ENCODE assay signal across 20 cellular contexts in genomic region chr10:3704565-3705360, GRCh38.
DNase-seq lines count a peak whose midpoint lies in the region; ATAC-seq, FAIRE-seq and TF ChIP-seq lines count a peak whose summit lies in the region.
"Had no signal": no experiment of that assay in that cellular context is flagged by ENCODE, and none has a peak within 500 bp of the region (broad histone marks: within the 10 kb centered on the region; RNA-seq: fewer than 3 reads in every experiment).

No MANE protein-coding gene starts in this region.

- H4K91ac ChIP-seq in H9 (ENCODE audit: insufficient read length, low read depth, low read length) = no peak overlapping the region

- no peaks in the 10 kb centered on the region for H3K23me2 ChIP-seq in H9 (ENCODE audit: insufficient read length, low read depth, low read length, poor library complexity, severe bottlenecking)

- H4K8ac ChIP-seq in H9 (replicated peaks; ENCODE audit: insufficient read length, low read depth, low read length) = no peak overlapping the region

- H4K20me1 ChIP-seq in H9 (ENCODE audit: control insufficient read depth, insufficient read depth, insufficient read length) = no peaks in the 10 kb centered on the region

- ATAC-seq in left ventricle myocardium superior (peak; percentile 80), upper lobe of left lung (ENCODE audit: low FRiP score in 2 of 2) (no peak)
- ATAC-seq: GM12878 had no signal

- no peak for TF ChIP-seq POLR2A in upper lobe of left lung (IDR thresholded peaks at IDR 0.05)

- H4K5ac ChIP-seq in H9 (ENCODE audit: insufficient read length, low read depth, low read length) = no peak overlapping the region

- H3K4me3 Mint-ChIP-seq in H9 = no peak overlapping the region
- H3K4me3 Mint-ChIP-seq: CD8-positive, alpha-beta memory T cell; HFFc6 had no signal

- no peak overlapping the region for H2AFZ ChIP-seq in H9 (ENCODE audit: low read length)

- peaks cover 13 to 16% of the 10 kb centered on the region in 2 experiments for H3K4me1 Mint-ChIP-seq in H9
- H3K4me1 Mint-ChIP-seq: CD8-positive, alpha-beta memory T cell had no signal

- H3K9me3 ChIP-seq in H9 (ENCODE audit: control insufficient read depth, low read depth, low read length) (no peaks in the 10 kb centered on the region), upper lobe of left lung (no peaks in the 10 kb centered on the region)
- H3K9me3 ChIP-seq: BE2C, Peyer's patch had no signal

- peak overlapping the region in 1 of 3 experiments; percentile 7; a peak in 1 of 7 replicates for H3K27ac Mint-ChIP-seq in H9
- H3K27ac Mint-ChIP-seq: CD8-positive, alpha-beta memory T cell; HFFc6 had no signal

- no peak overlapping the region for H3K4me2 ChIP-seq in H9 (ENCODE audit: insufficient read depth, insufficient read length, low read length)

- no peak overlapping the region for H2BK5ac ChIP-seq in H9 (ENCODE audit: insufficient read length, low read length)

- H3K14ac ChIP-seq in H9 (ENCODE audit: insufficient read depth, low read length) = peak overlapping the region; percentile 75; the same call in 1 of the 2 replicates

- no peak overlapping the region for H3K56ac ChIP-seq in H9 (ENCODE audit: insufficient read length, low read depth, low read length)

- H3T11ph ChIP-seq in H9 (ENCODE audit: low read length) = no peak overlapping the region

- 0 out of 2 replicates have a peak, but pooled peaks cover under 1% of the 10 kb centered on the region for H3K4me1 ChIP-seq in H9 (ENCODE audit: insufficient read depth, low read length)
- H3K4me1 ChIP-seq in upper lobe of left lung = no peaks in the 10 kb centered on the region
- H3K4me1 ChIP-seq: BE2C, Peyer's patch had no signal

- H3K4ac ChIP-seq in H9 (ENCODE audit: low read depth, low read length) = no peak overlapping the region

- no peak overlapping the region for H3K18ac ChIP-seq in H9 (ENCODE audit: insufficient read length, low read depth, low read length)

- no peaks in the 10 kb centered on the region for H3K36me3 Mint-ChIP-seq in H9 (ENCODE audit: insufficient read depth in 1 of 3, low read depth in 3 of 3)
- H3K36me3 Mint-ChIP-seq: CD8-positive, alpha-beta memory T cell had no signal

- no peak overlapping the region for H2AK5ac ChIP-seq in H9 (ENCODE audit: insufficient read length, low read length)

- no peaks in the 10 kb centered on the region for H3K79me2 ChIP-seq in H9 (ENCODE audit: insufficient read depth, low read length)

- H3K79me1 ChIP-seq in H9 (ENCODE audit: insufficient read depth, low read depth, low read length, poor library complexity, severe bottlenecking) = no peaks in the 10 kb centered on the region

- no peak overlapping the region for H3K23ac ChIP-seq in H9 (ENCODE audit: insufficient read length, low read depth, low read length)

- H3K27ac ChIP-seq in H9 (ENCODE audit: insufficient read length, low read depth, low read length) (no peak overlapping the region), upper lobe of left lung (no peak overlapping the region), dorsolateral prefrontal cortex (no peak overlapping the region)
- H3K27ac ChIP-seq: 22Rv1, Peyer's patch had no signal

- peak; percentile 5 to 42 (median 17) for DNase-seq in NCI-H1417 (lab: John Stamatoyannopoulos, UW)
- DNase-seq in NCI-H1417 treated with DMSO at 0.1 percent for 48 hours (lab: John Stamatoyannopoulos, UW) = no peak
- no peak for DNase-seq in H9
- no peak for DNase-seq in bronchial epithelial cell (ENCODE audit: low read depth)
- DNase-seq in left ventricle myocardium superior = no peak
- DNase-seq in upper lobe of left lung = no peak
- no peak for DNase-seq in dorsolateral prefrontal cortex
- DNase-seq in GM03348 (ENCODE audit: low spot score) = no peak
- DNase-seq: BE2C; CD8-positive, alpha-beta memory T cell; DND-41; HFFc6; NCI-H345; NCI-H526; Peyer's patch; SIG-M5 had no signal

- H3K36me3 ChIP-seq in bronchial epithelial cell (ENCODE audit: control insufficient read depth, insufficient read depth, low read length) (no peaks in the 10 kb centered on the region), upper lobe of left lung (no peaks in the 10 kb centered on the region)
- H3K36me3 ChIP-seq: BE2C, Peyer's patch had no signal

- H3K4me3 ChIP-seq in bronchial epithelial cell (ENCODE audit: low read depth, low read length) = no peak overlapping the region
- H3K4me3 ChIP-seq in upper lobe of left lung = no peak overlapping the region
- no peak overlapping the region for H3K4me3 ChIP-seq in dorsolateral prefrontal cortex
- H3K4me3 ChIP-seq: GM12878, Peyer's patch had no signal

- H2BK120ac ChIP-seq in H9 (ENCODE audit: low read depth, low read length, poor library complexity, severe bottlenecking) = no peak overlapping the region

- H3K9ac ChIP-seq in H9 (ENCODE audit: extremely low read depth, insufficient read length, low read length) = no peak overlapping the region

- H3K9me3 Mint-ChIP-seq in H9 = no peaks in the 10 kb centered on the region
- H3K9me3 Mint-ChIP-seq: CD8-positive, alpha-beta memory T cell; HFFc6 had no signal

- TF ChIP-seq CTCF in H9 (conservative IDR thresholded peaks at IDR 0.05) = no peak
- TF ChIP-seq CTCF in bronchial epithelial cell (IDR thresholded peaks at IDR 0.05; ENCODE audit: insufficient read depth, low read length, severe bottlenecking) = no peak
- TF ChIP-seq CTCF in upper lobe of left lung (IDR thresholded peaks at IDR 0.05) = no peak
- TF ChIP-seq CTCF in dorsolateral prefrontal cortex (IDR thresholded peaks at IDR 0.05 in 54 of 56, conservative IDR thresholded peaks at IDR 0.05 in 2 of 56; ENCODE audit: low read depth in 1 of 56, partially characterized antibody in 56 of 56) = no peak

- H3K27me3 Mint-ChIP-seq in H9 (ENCODE audit: low read depth) = no peaks in the 10 kb centered on the region

- H2BK15ac ChIP-seq in H9 (ENCODE audit: low read depth, low read length) = peak overlapping the region; percentile 75; the same call in 1 of the 2 replicates

- no peak for TF ChIP-seq EP300 in upper lobe of left lung (IDR thresholded peaks at IDR 0.05)

- intact Hi-C loops in left ventricle myocardium superior (cut with micrococcal nuclease) (no loop called here), dorsolateral prefrontal cortex (cut with DNase I) (no loop called here)

- H2BK20ac ChIP-seq in H9 (ENCODE audit: low read depth, low read length, poor library complexity, severe bottlenecking) = no peak overlapping the region

- no peak overlapping the region for H2BK12ac ChIP-seq in H9 (ENCODE audit: insufficient read length, low read depth, low read length)

- no CpG with 5 or more reads among the region's 11 CpGs for WGBS in H9 (ENCODE audit: extremely low coverage, insufficient read length, low lambda C conversion rate)
- WGBS in upper lobe of left lung, 2 donors = 85 to 87% methylated on average over 11 of the region's 11 CpGs

- peak; percentile 52 for FAIRE-seq in bronchial epithelial cell (lab: Jason Lieb, UNC)
- FAIRE-seq: G401.6, GM12878, GM18507 had no signal

- H3K27me3 ChIP-seq in H9 (ENCODE audit: insufficient read depth, low read length) (no peaks in the 10 kb centered on the region), bronchial epithelial cell (ENCODE audit: control insufficient read depth, insufficient read depth, low read length) (no peaks in the 10 kb centered on the region), upper lobe of left lung (no peaks in the 10 kb centered on the region), dorsolateral prefrontal cortex (no peaks in the 10 kb centered on the region)
- H3K27me3 ChIP-seq: BE2C, Peyer's patch had no signal

Comparison
In these comparisons a context has a peak if more than half of its experiments do, and no peak if none do; other contexts are left out.
1. DNase-seq: peak in NCI-H1417 (3 of 3); none in NCI-H1417 treated with DMSO at 0.1 percent for 48 hours (single experiment), H9 (single experiment), bronchial epithelial cell (single experiment), left ventricle myocardium superior (single experiment), upper lobe of left lung (0 of 2), dorsolateral prefrontal cortex (0 of 10) and GM03348 (single experiment).